Comparison of ENCODE assay signal across 17 cellular contexts in genomic region chr2:214378455-214379103, GRCh38. TPM values are rescaled to one million over a fixed set of nuclear protein-coding genes. Genes with fewer than 3 reads are reported as not detected.
DNase-seq lines count a peak whose midpoint lies in the region; ATAC-seq and TF ChIP-seq lines count a peak whose summit lies in the region.
"Had no signal": no experiment of that assay in that cellular context is flagged by ENCODE, and none has a peak within 500 bp of the region (broad histone marks: within the 10 kb centered on the region; RNA-seq: fewer than 3 reads in every experiment).

No MANE protein-coding gene starts in this region.

- H4K20me1 ChIP-seq in Karpas-422 (ENCODE audit: insufficient read depth, low read depth, low read length) = no peaks in the 10 kb centered on the region

- H3K4me3 ChIP-seq in GM06990 (replicated peaks; ENCODE audit: low read depth, low read length) (no peak overlapping the region), kidney epithelial cell (ENCODE audit: low read depth, low read length) (no peak overlapping the region), Karpas-422 (ENCODE audit: low read length) (no peak overlapping the region)
- H3K4me3 ChIP-seq: smooth muscle cell had no signal

- peak; percentile 91 for ATAC-seq in WTC11
- no peak for ATAC-seq in HG02870 (IDR thresholded peaks at IDR 0.05; ENCODE audit: unreplicated experiment)
- ATAC-seq: activated naive CD8-positive, alpha-beta T cell treated with anti-CD3 and anti-CD28 coated beads, Interleukin-2, amount 50 U/mL, for 24 hours; T-helper 17 cell had no signal

- H3K9ac ChIP-seq in Karpas-422 (ENCODE audit: low read length) = no peak overlapping the region

- H3K4me2 ChIP-seq in Karpas-422 (ENCODE audit: low read depth, low read length, poor library complexity, severe bottlenecking) = no peak overlapping the region
- H3K4me2 ChIP-seq: smooth muscle cell had no signal

- POLR2A ChIA-PET in WTC11 (lab: Charles Lee) = interaction anchor here (0.6 kb wide), 1 partner anchor 8 kb away, joined by 4 read pairs; no protein-coding TSS in a partner anchor

- H3K27ac Mint-ChIP-seq in WTC11 = no peak overlapping the region
- H3K27ac Mint-ChIP-seq: activated naive CD8-positive, alpha-beta T cell treated with anti-CD3 and anti-CD28 coated beads, Interleukin-2, amount 50 U/mL, for 24 hours; HFFc6; T-helper 17 cell had no signal

- no peaks in the 10 kb centered on the region for H3K9me3 ChIP-seq in Karpas-422 (ENCODE audit: low read length)
- H3K9me3 ChIP-seq: neutrophil had no signal

- no peaks in the 10 kb centered on the region for H3K4me1 ChIP-seq in Karpas-422 (ENCODE audit: low read length)

- no peaks in the 10 kb centered on the region for H3K4me1 Mint-ChIP-seq in WTC11
- H3K4me1 Mint-ChIP-seq: activated naive CD8-positive, alpha-beta T cell treated with anti-CD3 and anti-CD28 coated beads, Interleukin-2, amount 50 U/mL, for 24 hours; T-helper 17 cell had no signal

- no peaks in the 10 kb centered on the region for H3K36me3 Mint-ChIP-seq in WTC11

- H2AFZ ChIP-seq in Karpas-422 (ENCODE audit: low read length) = no peak overlapping the region

- no peaks in the 10 kb centered on the region for H3K27me3 Mint-ChIP-seq in WTC11 (ENCODE audit: low read depth)
- H3K27me3 Mint-ChIP-seq: activated naive CD8-positive, alpha-beta T cell treated with anti-CD3 and anti-CD28 coated beads, Interleukin-2, amount 50 U/mL, for 24 hours; T-helper 17 cell had no signal

- no peaks in the 10 kb centered on the region for H3K9me2 ChIP-seq in Karpas-422 (replicated peaks; ENCODE audit: insufficient read depth, low read length)

- H3K36me3 ChIP-seq in GM06990 (ENCODE audit: control insufficient read depth, insufficient read depth, low read length) (no peaks in the 10 kb centered on the region), kidney epithelial cell (ENCODE audit: control insufficient read depth, insufficient read depth, low read length) (no peaks in the 10 kb centered on the region), Karpas-422 (ENCODE audit: insufficient read depth, low read length) (no peaks in the 10 kb centered on the region)
- H3K36me3 ChIP-seq: neutrophil had no signal

- H3K4me3 Mint-ChIP-seq in WTC11 = no peak overlapping the region
- H3K4me3 Mint-ChIP-seq: activated naive CD8-positive, alpha-beta T cell treated with anti-CD3 and anti-CD28 coated beads, Interleukin-2, amount 50 U/mL, for 24 hours; HFFc6; T-helper 17 cell had no signal

- no peak overlapping the region for H3K27ac ChIP-seq in Karpas-422 (ENCODE audit: low read length)
- H3K27ac ChIP-seq: neutrophil had no signal

- DNase-seq in GM06990 (ENCODE audit: extremely low read depth, insufficient read length) = no peak
- DNase-seq in NCI-H1105 (lab: John Stamatoyannopoulos, UW) = peak; percentile 61
- DNase-seq in WTC11 (ENCODE audit: low spot score) = peak; percentile 13
- DNase-seq in kidney epithelial cell (ENCODE audit: low read depth) = peak; percentile 0
- DNase-seq in NCI-H748 (lab: John Stamatoyannopoulos, UW; ENCODE audit: unreplicated experiment) = no peak
- no peak for DNase-seq in Karpas-422
- DNase-seq: activated CD4-positive, alpha-beta T cell treated with anti-CD3 and anti-CD28 coated beads for 4 hours; activated naive CD8-positive, alpha-beta T cell treated with anti-CD3 and anti-CD28 coated beads, Interleukin-2, amount 50 U/mL, for 24 hours; activated T-cell treated with anti-CD3 and anti-CD28 coated beads, Interleukin-2, amount 50 U/mL, for 1 hour; C1 segment of cervical spinal cord; HFFc6; NCI-H1092; T-helper 17 cell had no signal

- CTCF ChIA-PET in WTC11 (lab: Charles Lee) = interaction anchor here (1.0 kb wide), 1 partner anchor 32 kb away, joined by 3 read pairs; the partner anchor contains the start of gene VWC2L

- H3K27me3 ChIP-seq in GM06990 (replicated peaks; ENCODE audit: control insufficient read depth, insufficient read depth, low read length) (no peaks in the 10 kb centered on the region), kidney epithelial cell (ENCODE audit: control insufficient read depth, insufficient read depth, low read length) (no peaks in the 10 kb centered on the region), Karpas-422 (ENCODE audit: low read length) (no peaks in the 10 kb centered on the region)
- H3K27me3 ChIP-seq: neutrophil had no signal

- TF ChIP-seq CTCF in GM06990 (IDR thresholded peaks at IDR 0.05; ENCODE audit: insufficient read depth, low read length, poor library complexity, severe bottlenecking) = peak; percentile 16
- TF ChIP-seq CTCF in WTC11 (IDR thresholded peaks at IDR 0.05) = no peak
- TF ChIP-seq CTCF in kidney epithelial cell (IDR thresholded peaks at IDR 0.05; ENCODE audit: insufficient read depth, low read length, poor library complexity, severe bottlenecking) = peak; percentile 19

- no peaks in the 10 kb centered on the region for H3K79me2 ChIP-seq in Karpas-422 (ENCODE audit: low read length)

- H3K9me3 Mint-ChIP-seq in WTC11 = no peaks in the 10 kb centered on the region
- H3K9me3 Mint-ChIP-seq: activated naive CD8-positive, alpha-beta T cell treated with anti-CD3 and anti-CD28 coated beads, Interleukin-2, amount 50 U/mL, for 24 hours; HFFc6 had no signal

TF ChIP-seq in WTC11, 78 proteins besides CTCF, POLR2A, EP300 and RAD21 (continues in another document):
- no peak for TF ChIP-seq ERG (CRISPR knock-in tag; IDR thresholded peaks at IDR 0.05)
- TF ChIP-seq NR3C1 (CRISPR knock-in tag; conservative IDR thresholded peaks at IDR 0.05; ENCODE audit: low read depth) = no peak
- no peak for TF ChIP-seq CBFB (CRISPR knock-in tag; IDR thresholded peaks at IDR 0.05; ENCODE audit: low read depth)
- no peak for TF ChIP-seq ZNF138 (CRISPR knock-in tag; conservative IDR thresholded peaks at IDR 0.05)
- TF ChIP-seq ZNF121 (CRISPR knock-in tag; IDR thresholded peaks at IDR 0.05) = no peak
- TF ChIP-seq ZNF232 (CRISPR knock-in tag; IDR thresholded peaks at IDR 0.05) = no peak
- TF ChIP-seq FOXP4 (CRISPR knock-in tag; IDR thresholded peaks at IDR 0.05) = no peak
- no peak for TF ChIP-seq SMAD4 (CRISPR knock-in tag; IDR thresholded peaks at IDR 0.05)
- TF ChIP-seq, protein P1, sequence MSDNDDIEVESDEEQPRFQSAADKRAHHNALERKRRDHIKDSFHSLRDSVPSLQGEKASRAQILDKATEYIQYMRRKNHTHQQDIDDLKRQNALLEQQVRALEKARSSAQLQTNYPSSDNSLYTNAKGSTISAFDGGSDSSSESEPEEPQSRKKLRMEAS (CRISPR knock-in tag; IDR thresholded peaks at IDR 0.05) = no peak
- TF ChIP-seq JAZF1 (CRISPR knock-in tag; IDR thresholded peaks at IDR 0.05) = no peak

RNA-seq across cellular contexts. Expression of gene VWC2L, which starts 32.3 kb away (rescaled TPM):
- total RNA-seq in WTC11 (2021) = not detected in 3 replicates
- total RNA-seq in kidney epithelial cell = not detected in 2 replicates
- not detected in 2 replicates for total RNA-seq in Karpas-422 (2014; rRNA removed; shearing (Covaris generic); ENCODE audit: low replicate concordance)
- total RNA-seq: HFFc6, HT1080, smooth muscle cell, T-helper 17 cell had no signal

Comparison
In these comparisons a context has a peak if more than half of its experiments do, and no peak if none do; other contexts are left out.
1. DNase-seq: peak in NCI-H1105 (single experiment), WTC11 (single experiment) and kidney epithelial cell (single experiment); none in GM06990 (single experiment), NCI-H748 (single experiment) and Karpas-422 (single experiment).